In the genomic region with DNA sequence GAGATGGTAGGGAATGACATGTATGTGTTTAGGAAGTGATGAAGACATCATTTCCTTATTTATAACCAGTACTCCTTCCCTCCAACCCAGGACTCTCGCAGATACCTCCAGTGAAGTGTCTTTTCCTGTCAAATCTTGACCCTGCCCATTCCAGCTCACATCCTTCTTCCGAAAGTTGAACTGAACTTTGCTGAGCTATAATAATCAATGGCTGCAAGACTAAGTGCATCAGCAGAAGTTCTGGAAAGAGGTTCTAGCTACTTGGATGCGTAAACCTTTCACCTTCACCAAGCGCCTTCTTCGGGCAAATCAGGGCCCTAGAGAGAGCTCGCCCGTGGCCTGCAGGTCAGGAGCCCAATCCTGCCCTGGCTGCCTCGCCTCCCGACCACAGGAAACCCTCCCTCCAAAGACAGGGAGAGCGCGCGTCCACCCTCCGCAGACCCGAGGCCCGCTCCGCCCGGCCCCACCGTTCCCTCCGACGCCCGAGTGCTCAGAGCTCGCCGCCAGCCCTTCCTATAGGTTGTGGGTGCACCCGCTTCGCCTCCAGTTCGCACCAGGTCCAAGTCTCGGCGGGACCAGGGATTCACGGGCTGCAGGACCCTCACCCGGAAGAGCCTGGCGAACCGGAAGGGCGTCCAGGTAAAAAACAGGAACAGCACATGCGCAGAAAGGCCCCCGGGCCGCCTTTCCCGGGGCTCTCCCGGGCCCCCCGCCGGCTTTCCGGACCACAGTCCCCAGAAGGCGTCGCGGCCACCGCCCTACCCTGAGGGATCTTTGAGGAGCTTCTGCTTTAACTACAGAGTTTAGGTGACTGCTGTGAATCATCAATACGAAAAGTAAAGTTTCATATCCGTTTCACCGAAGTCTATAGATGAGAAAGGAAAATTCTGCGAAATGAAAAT, we compare ENCODE assay signal across 8 cellular contexts. TPM values are rescaled to one million over a fixed set of nuclear protein-coding genes. Genes with fewer than 3 reads are reported as not detected.
DNase-seq lines count a peak whose midpoint lies in the region; ATAC-seq and TF ChIP-seq lines count a peak whose summit lies in the region.

ZNF334 (minus strand) TSS at position 617 of the 902 bp plus-strand sequence. CDS start 1,457 bp downstream, outside the sequence.

- H3K4me3 ChIP-seq in GM12875 (ENCODE audit: low read depth, low read length) (peak within 1 kb of the TSS; percentile 31), Karpas-422 (ENCODE audit: low read length) (no peak within 1 kb of the TSS)
- H3K4me3 ChIP-seq in effector memory CD4-positive, alpha-beta T cell (ENCODE audit: insufficient read depth, low read depth, low read length, poor library complexity, severe bottlenecking), result peak within 1 kb of the TSS; percentile 44

- CTCF ChIA-PET in T-cell (lab: Charles Lee), result no interaction called here

- no peaks in the 10 kb centered on the region for H3K27me3 ChIP-seq in Karpas-422 (ENCODE audit: low read length)
- H3K27me3 ChIP-seq in effector memory CD4-positive, alpha-beta T cell (replicated peaks; ENCODE audit: control insufficient read depth, insufficient read depth, low read length, poor library complexity, severe bottlenecking), result peaks cover 9% of the 10 kb centered on the region

- no peak within 1 kb of the TSS for H3K27ac Mint-ChIP-seq in T-cell

- peak in 3 of 4 experiments; percentile 37 to 46 (median 43) for ATAC-seq in T-cell (replicated peaks in 1 of 4)
- ATAC-seq in GM21723 (IDR thresholded peaks at IDR 0.05; ENCODE audit: unreplicated experiment), result no peak

- no peaks in the 10 kb centered on the region for H3K79me2 ChIP-seq in Karpas-422 (ENCODE audit: low read length)

- no peaks in the 10 kb centered on the region for H3K9me3 Mint-ChIP-seq in T-cell

- no peaks in the 10 kb centered on the region for H3K9me3 ChIP-seq in Karpas-422 (ENCODE audit: low read length)
- no peaks in the 10 kb centered on the region for H3K9me3 ChIP-seq in effector memory CD4-positive, alpha-beta T cell (ENCODE audit: control insufficient read depth, low read length)

- H3K4me1 Mint-ChIP-seq in T-cell, result peaks cover 0 to 12% (median 10%) of the 10 kb centered on the region in 3 donors

- peak within 1 kb of the TSS; percentile 72 to 73 (median 73) for H3K4me3 Mint-ChIP-seq in T-cell

- TF ChIP-seq CTCF in GM12875 (IDR thresholded peaks at IDR 0.05; ENCODE audit: borderline replicate concordance, insufficient read depth, low read depth, low read length), result no peak

- no peaks in the 10 kb centered on the region for H3K9me2 ChIP-seq in Karpas-422 (replicated peaks; ENCODE audit: insufficient read depth, low read length)

- H3K9ac ChIP-seq in Karpas-422 (ENCODE audit: low read length), result no peak within 1 kb of the TSS

- H3K36me3 Mint-ChIP-seq in T-cell, result no peaks in the 10 kb centered on the region

- POLR2A ChIA-PET in T-cell (lab: Charles Lee), result no interaction called here

- H3K36me3 ChIP-seq in Karpas-422 (ENCODE audit: insufficient read depth, low read length), result no peaks in the 10 kb centered on the region
- H3K36me3 ChIP-seq in effector memory CD4-positive, alpha-beta T cell (ENCODE audit: control insufficient read depth, insufficient read depth, low read length), result no peaks in the 10 kb centered on the region

- no peak within 1 kb of the TSS for H2AFZ ChIP-seq in Karpas-422 (ENCODE audit: low read length)

- DNase-seq in Karpas-422 (peak; percentile 20), T-cell (peak in 2 of 34 experiments; percentile 3), medulla oblongata (ENCODE audit: extremely low spot score) (peak; percentile 69), Kasumi-1 (lab: John Stamatoyannopoulos, UW) (no peak)
- DNase-seq in effector memory CD4-positive, alpha-beta T cell, result no peak
- peak; percentile 29 to 32 (median 30) for DNase-seq in stimulated activated CD4-positive, alpha-beta T cell treated with anti-CD3 and anti-CD28 coated beads, TNF-alpha, amount 100 ng/mL, for 48 hours (ENCODE audit: low read depth in 3 of 3)

- H3K4me1 ChIP-seq in Karpas-422 (ENCODE audit: low read length), result no peaks in the 10 kb centered on the region
- peaks cover 7% of the 10 kb centered on the region for H3K4me1 ChIP-seq in effector memory CD4-positive, alpha-beta T cell (ENCODE audit: control insufficient read depth, insufficient read depth, low read length, poor library complexity, severe bottlenecking)

- H3K27me3 Mint-ChIP-seq in T-cell, result peaks cover 22 to 38% of the 10 kb centered on the region in 2 donors

- no peaks in the 10 kb centered on the region for H4K20me1 ChIP-seq in Karpas-422 (ENCODE audit: insufficient read depth, low read depth, low read length)

- H3K27ac ChIP-seq in Karpas-422 (ENCODE audit: low read length), result no peak within 1 kb of the TSS
- no peak within 1 kb of the TSS for H3K27ac ChIP-seq in effector memory CD4-positive, alpha-beta T cell (ENCODE audit: insufficient read depth, low read length, poor library complexity, severe bottlenecking)

- no peak within 1 kb of the TSS for H3K4me2 ChIP-seq in Karpas-422 (ENCODE audit: low read depth, low read length, poor library complexity, severe bottlenecking)

RNA-seq across cellular contexts. Expression of gene ZNF334, which starts in this region (rescaled TPM):
- not detected in 2 replicates for total RNA-seq in Karpas-422 (2014; rRNA removed; shearing (Covaris generic); ENCODE audit: low replicate concordance)
- total RNA-seq in T-cell, result under 1 TPM; 0.14 to 0.26 (median 0.23) TPM

Comparison
In these comparisons a context has a peak if more than half of its experiments do, and no peak if none do; other contexts are left out.
1. Peak in DNase-seq in Karpas-422; RNA of the gene not detected or under 1 TPM.
2. Peak in ATAC-seq in T-cell; RNA of the gene not detected or under 1 TPM.
3. DNase-seq: peak in medulla oblongata (single experiment) and stimulated activated CD4-positive, alpha-beta T cell treated with anti-CD3 and anti-CD28 coated beads, TNF-alpha, amount 100 ng/mL, for 48 hours (3 of 3); none in effector memory CD4-positive, alpha-beta T cell (0 of 3) and Kasumi-1 (0 of 2).